In the genomic region with DNA sequence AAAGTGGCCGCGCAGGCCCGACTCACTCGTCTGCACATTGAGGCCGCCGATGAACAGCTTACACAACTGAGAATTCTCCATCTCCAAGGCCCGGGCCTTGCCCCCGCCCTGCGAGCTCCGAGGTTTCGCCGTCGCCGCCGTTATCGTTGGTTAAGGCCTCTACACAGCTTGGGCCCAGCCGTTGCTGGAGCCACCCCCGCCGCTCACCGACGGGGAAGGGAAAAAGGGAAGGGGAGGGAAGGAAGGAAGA, we compare ENCODE assay signal across 8 cellular contexts. TPM values are rescaled to one million over a fixed set of nuclear protein-coding genes. Genes with fewer than 3 reads are reported as not detected.
A peak's percentile ranks its signal among the peaks of the same experiment; 100 is the strongest.
DNase-seq lines count a peak whose midpoint lies in the region; ATAC-seq and TF ChIP-seq lines count a peak whose summit lies in the region.

No MANE protein-coding gene starts in this region.

- H3K4me3 ChIP-seq in smooth muscle cell, result peak overlapping the region; percentile 75

- H3K36me3 ChIP-seq in smooth muscle cell (ENCODE audit: low read depth), result no peaks in the 10 kb centered on the region

- DNase-seq in NCI-H146 (lab: John Stamatoyannopoulos, UW) (peak; percentile 53), NCI-H146 treated with DMSO at 0.1 percent for 48 hours (lab: John Stamatoyannopoulos, UW; ENCODE audit: unreplicated experiment) (no peak), WTC11 (ENCODE audit: low spot score) (no peak), left cardiac atrium (no peak), smooth muscle cell (lab: John Stamatoyannopoulos, UW; ENCODE audit: unreplicated experiment) (no peak), inferior parietal cortex (ENCODE audit: extremely low spot score) (no peak), Kasumi-1 (lab: John Stamatoyannopoulos, UW) (no peak)

- H3K27ac ChIP-seq in smooth muscle cell (ENCODE audit: low read depth), result peak overlapping the region; percentile 99

- intact Hi-C loops in left cardiac atrium (cut with DNase I), result no loop called here

- CTCF ChIA-PET in WTC11 (lab: Charles Lee), result interaction anchor here (1.4 to 1.7 kb wide), 5 partner anchors 12 to 124 kb away, joined by 5 to 14 read pairs (median 11); a partner anchor contains a TSS

- POLR2A ChIA-PET in WTC11 (lab: Charles Lee), result interaction anchor here (2.2 to 3.8 kb wide), 2 partner anchors 18 to 135 kb away, joined by 8 to 20 read pairs; a partner anchor contains a TSS

- H3K9ac ChIP-seq in smooth muscle cell (ENCODE audit: low read depth), result peak overlapping the region; percentile 98

- H3K4me1 ChIP-seq in smooth muscle cell (ENCODE audit: low read depth), result peaks cover 14% of the 10 kb centered on the region

- H3K4me2 ChIP-seq in smooth muscle cell, result peak overlapping the region; percentile 99

- H3K27ac Mint-ChIP-seq in WTC11, result peak overlapping the region; percentile 93

- peaks cover 26% of the 10 kb centered on the region for H3K27me3 Mint-ChIP-seq in WTC11 (ENCODE audit: low read depth)

- H3K9me3 ChIP-seq in smooth muscle cell (replicated peaks; ENCODE audit: low read depth), result no peaks in the 10 kb centered on the region

- ATAC-seq in HG02885 (IDR thresholded peaks at IDR 0.05; ENCODE audit: poor library complexity, unreplicated experiment), result peak; percentile 16
- no peak for ATAC-seq in WTC11
- peak; percentile 20 to 34 for ATAC-seq in left cardiac atrium

- no peaks in the 10 kb centered on the region for H3K27me3 ChIP-seq in smooth muscle cell (ENCODE audit: low read depth)

- H3K36me3 Mint-ChIP-seq in WTC11, result peaks cover 19% of the 10 kb centered on the region

- H3F3A ChIP-seq in smooth muscle cell (ENCODE audit: low read depth), result peaks cover 8% of the 10 kb centered on the region

- H2AFZ ChIP-seq in smooth muscle cell (ENCODE audit: low read depth), result no peak overlapping the region

- peaks cover 25% of the 10 kb centered on the region for H3K4me1 Mint-ChIP-seq in WTC11

- TF ChIP-seq CTCF in WTC11 (IDR thresholded peaks at IDR 0.05), result no peak
- TF ChIP-seq CTCF in smooth muscle cell (IDR thresholded peaks at IDR 0.05; ENCODE audit: borderline replicate concordance, insufficient read depth, poor library complexity, severe bottlenecking), result no peak

- peak overlapping the region; percentile 95 for H3K4me3 Mint-ChIP-seq in WTC11

- H3K79me2 ChIP-seq in smooth muscle cell (ENCODE audit: low read depth), result peaks cover 40% of the 10 kb centered on the region

- peaks cover 49% of the 10 kb centered on the region for H4K20me1 ChIP-seq in smooth muscle cell (ENCODE audit: low read depth)

- no peaks in the 10 kb centered on the region for H3K9me3 Mint-ChIP-seq in WTC11

- WGBS in smooth muscle cell (ENCODE audit: low lambda C conversion rate), result 2% methylated on average over 21 of the region's 21 CpGs

TF ChIP-seq in WTC11, 78 proteins besides CTCF, POLR2A, EP300 and RAD21:
- TF ChIP-seq KAT7 (CRISPR knock-in tag; IDR thresholded peaks at IDR 0.05; ENCODE audit: borderline replicate concordance), result no peak
- TF ChIP-seq NR1H2 (CRISPR knock-in tag; IDR thresholded peaks at IDR 0.05), result no peak
- TF ChIP-seq RELA (CRISPR knock-in tag; IDR thresholded peaks at IDR 0.05; ENCODE audit: borderline replicate concordance), result no peak
- no peak for TF ChIP-seq FOXP1 (CRISPR knock-in tag; IDR thresholded peaks at IDR 0.05; ENCODE audit: borderline replicate concordance)
- TF ChIP-seq NR2C2 (CRISPR knock-in tag; IDR thresholded peaks at IDR 0.05), result no peak
- peak; percentile 4; the same call in 1 of the 2 replicates for TF ChIP-seq TEAD4 (CRISPR knock-in tag; IDR thresholded peaks at IDR 0.05)
- TF ChIP-seq SMAD4 (CRISPR knock-in tag; IDR thresholded peaks at IDR 0.05), result no peak
- no peak for TF ChIP-seq ZBTB21 (CRISPR knock-in tag; IDR thresholded peaks at IDR 0.05; ENCODE audit: borderline replicate concordance)
- no peak for TF ChIP-seq SP1 (CRISPR knock-in tag; conservative IDR thresholded peaks at IDR 0.05)
- TF ChIP-seq, protein P1, sequence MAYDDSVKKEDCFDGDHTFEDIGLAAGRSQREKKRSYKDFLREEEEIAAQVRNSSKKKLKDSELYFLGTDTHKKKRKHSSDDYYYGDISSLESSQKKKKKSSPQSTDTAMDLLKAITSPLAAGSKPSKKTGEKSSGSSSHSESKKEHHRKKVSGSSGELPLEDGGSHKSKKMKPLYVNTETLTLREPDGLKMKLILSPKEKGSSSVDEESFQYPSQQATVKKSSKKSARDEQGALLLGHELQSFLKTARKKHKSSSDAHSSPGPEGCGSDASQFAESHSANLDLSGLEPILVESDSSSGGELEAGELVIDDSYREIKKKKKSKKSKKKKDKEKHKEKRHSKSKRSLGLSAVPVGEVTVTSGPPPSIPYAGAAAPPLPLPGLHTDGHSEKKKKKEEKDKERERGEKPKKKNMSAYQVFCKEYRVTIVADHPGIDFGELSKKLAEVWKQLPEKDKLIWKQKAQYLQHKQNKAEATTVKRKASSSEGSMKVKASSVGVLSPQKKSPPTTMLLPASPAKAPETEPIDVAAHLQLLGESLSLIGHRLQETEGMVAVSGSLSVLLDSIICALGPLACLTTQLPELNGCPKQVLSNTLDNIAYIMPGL (CRISPR knock-in tag; IDR thresholded peaks at IDR 0.05), result peak; percentile 8; the same call in 1 of the 2 replicates
- no peak for TF ChIP-seq TCF7 (CRISPR knock-in tag; IDR thresholded peaks at IDR 0.05; ENCODE audit: low read depth)
- no peak for TF ChIP-seq ZNF121 (CRISPR knock-in tag; IDR thresholded peaks at IDR 0.05)
- TF ChIP-seq CREM (CRISPR knock-in tag; IDR thresholded peaks at IDR 0.05), result no peak
- no peak for TF ChIP-seq ZNF396 (CRISPR knock-in tag; IDR thresholded peaks at IDR 0.05; ENCODE audit: borderline replicate concordance)
- TF ChIP-seq, protein P2, sequence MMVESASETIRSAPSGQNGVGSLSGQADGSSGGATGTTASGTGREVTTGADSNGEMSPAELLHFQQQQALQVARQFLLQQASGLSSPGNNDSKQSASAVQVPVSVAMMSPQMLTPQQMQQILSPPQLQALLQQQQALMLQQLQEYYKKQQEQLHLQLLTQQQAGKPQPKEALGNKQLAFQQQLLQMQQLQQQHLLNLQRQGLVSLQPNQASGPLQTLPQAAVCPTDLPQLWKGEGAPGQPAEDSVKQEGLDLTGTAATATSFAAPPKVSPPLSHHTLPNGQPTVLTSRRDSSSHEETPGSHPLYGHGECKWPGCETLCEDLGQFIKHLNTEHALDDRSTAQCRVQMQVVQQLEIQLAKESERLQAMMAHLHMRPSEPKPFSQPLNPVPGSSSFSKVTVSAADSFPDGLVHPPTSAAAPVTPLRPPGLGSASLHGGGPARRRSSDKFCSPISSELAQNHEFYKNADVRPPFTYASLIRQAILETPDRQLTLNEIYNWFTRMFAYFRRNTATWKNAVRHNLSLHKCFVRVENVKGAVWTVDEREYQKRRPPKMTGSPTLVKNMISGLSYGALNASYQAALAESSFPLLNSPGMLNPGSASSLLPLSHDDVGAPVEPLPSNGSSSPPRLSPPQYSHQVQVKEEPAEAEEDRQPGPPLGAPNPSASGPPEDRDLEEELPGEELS (CRISPR knock-in tag; IDR thresholded peaks at IDR 0.05), result no peak
- TF ChIP-seq ELF4 (CRISPR knock-in tag; IDR thresholded peaks at IDR 0.05; ENCODE audit: low read depth), result no peak
- no peak for TF ChIP-seq ZNF263 (CRISPR knock-in tag; IDR thresholded peaks at IDR 0.05; ENCODE audit: low read depth)
- 0 out of 2 replicates have a peak, but pooled peaks have one; percentile 43 for TF ChIP-seq CBFB (CRISPR knock-in tag; IDR thresholded peaks at IDR 0.05; ENCODE audit: low read depth)
TF ChIP-seq in WTC11: peak in this region for 3.

RNA-seq across cellular contexts. Expression of a gene that starts 0.3 kb away (rescaled TPM):
- total RNA-seq in WTC11 (2021) (65.6 to 66.6 TPM (median 66.0 TPM) in 3 replicates), left cardiac atrium (10 to 100 TPM; 14.3 to 27.1 TPM), smooth muscle cell (18.8 and 20.8 TPM in 2 replicates)
- polyA plus RNA-seq in smooth muscle cell, result 11.5 and 14.4 TPM in 2 replicates

RNA-seq across cellular contexts. Expression of a gene that starts 18.0 kb away (rescaled TPM):
- 14.7 to 18.2 TPM (median 15.7 TPM) in 3 replicates for total RNA-seq in WTC11 (2021)
- 10 to 100 TPM; 24.8 to 48.0 TPM for total RNA-seq in left cardiac atrium
- 3.5 and 9.1 TPM in 2 replicates for total RNA-seq in smooth muscle cell
- 2.3 and 3.6 TPM in 2 replicates for polyA plus RNA-seq in smooth muscle cell
